19 cellular contexts compared by ENCODE assay signal in the genomic region with DNA sequence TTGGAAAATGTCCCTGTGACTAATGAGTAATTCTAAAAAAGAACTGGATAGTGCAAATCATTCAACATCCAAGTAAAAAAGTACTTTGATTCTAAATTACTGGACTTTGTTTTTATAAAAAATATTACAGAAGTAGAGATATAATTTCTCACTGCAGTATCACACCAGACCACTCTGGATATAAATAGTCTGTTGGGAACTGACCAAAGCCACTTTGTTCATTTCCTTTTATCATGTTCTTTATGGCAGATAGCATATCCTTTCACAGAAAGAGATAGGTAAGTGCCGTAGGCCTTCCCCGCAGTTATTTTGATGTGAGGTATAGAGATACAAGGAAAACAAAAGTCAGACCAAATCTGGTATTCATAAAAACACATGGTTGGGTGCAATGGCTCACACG.
"Had no signal": no experiment of that assay in that cellular context is flagged by ENCODE, and none has a peak within 500 bp of the region (broad histone marks: within the 10 kb centered on the region; RNA-seq: fewer than 3 reads in every experiment).

No MANE protein-coding gene starts in this region.

- H3K4me3 Mint-ChIP-seq: activated naive CD4-positive, alpha-beta T cell treated with anti-CD3 and anti-CD28 coated beads for 36 hours; activated naive CD8-positive, alpha-beta T cell treated with anti-CD3 and anti-CD28 coated beads for 36 hours; central memory CD8-positive, alpha-beta T cell; effector memory CD8-positive, alpha-beta T cell; naive B cell had no signal

- H3K9me3 ChIP-seq: adrenal gland, gastroesophageal sphincter, mucosa of descending colon, psoas muscle, spleen, suprapubic skin, tibial nerve had no signal

- H3K27ac ChIP-seq: adrenal gland, parathyroid adenoma, psoas muscle, spleen, suprapubic skin, tibial nerve had no signal

- H3K27me3 ChIP-seq: adrenal gland, gastroesophageal sphincter, spleen, suprapubic skin, tibial nerve had no signal

- H3K4me1 ChIP-seq: gastroesophageal sphincter, parathyroid adenoma, psoas muscle, spleen, suprapubic skin, tibial nerve had no signal

- ATAC-seq: effector memory CD8-positive, alpha-beta T cell had no signal

- DNase-seq: activated CD4-positive, alpha-beta T cell treated with anti-CD3 and anti-CD28 coated beads for 4 hours; activated CD4-positive, alpha-beta T cell treated with anti-CD3 and anti-CD28 coated beads, Interleukin-2, amount 50 U/mL, for 4 hours; activated effector memory CD4-positive, alpha-beta T cell treated with anti-CD3 and anti-CD28 coated beads, Interleukin-2, amount 50 U/mL, for 16 hours; activated naive CD4-positive, alpha-beta T cell treated with anti-CD3 and anti-CD28 coated beads for 36 hours; activated naive CD8-positive, alpha-beta T cell treated with anti-CD3 and anti-CD28 coated beads for 36 hours; dermis blood vessel endothelial cell; effector memory CD8-positive, alpha-beta T cell; naive B cell; spleen; stimulated activated naive CD4-positive, alpha-beta T cell had no signal

- H3K36me3 Mint-ChIP-seq: activated naive CD8-positive, alpha-beta T cell treated with anti-CD3 and anti-CD28 coated beads for 36 hours; naive B cell had no signal

- H2AFZ ChIP-seq: parathyroid adenoma had no signal

- H3K36me3 ChIP-seq: adrenal gland, gastroesophageal sphincter, spleen, suprapubic skin, tibial nerve had no signal

- H3K27ac Mint-ChIP-seq: activated naive CD4-positive, alpha-beta T cell treated with anti-CD3 and anti-CD28 coated beads for 36 hours; activated naive CD8-positive, alpha-beta T cell treated with anti-CD3 and anti-CD28 coated beads for 36 hours; effector memory CD8-positive, alpha-beta T cell; naive B cell had no signal

- H3K9ac ChIP-seq: parathyroid adenoma had no signal

- H3K9me3 Mint-ChIP-seq: activated naive CD4-positive, alpha-beta T cell treated with anti-CD3 and anti-CD28 coated beads for 36 hours; effector memory CD8-positive, alpha-beta T cell had no signal

- H3K4me3 ChIP-seq: adrenal gland, gastroesophageal sphincter, lung, mucosa of descending colon, psoas muscle, spleen, suprapubic skin, tibial nerve had no signal

- H3K27me3 Mint-ChIP-seq: activated naive CD8-positive, alpha-beta T cell treated with anti-CD3 and anti-CD28 coated beads for 36 hours; central memory CD8-positive, alpha-beta T cell; effector memory CD8-positive, alpha-beta T cell; naive B cell had no signal

- H3K4me1 Mint-ChIP-seq: activated naive CD8-positive, alpha-beta T cell treated with anti-CD3 and anti-CD28 coated beads for 36 hours; central memory CD8-positive, alpha-beta T cell had no signal
